In the genomic region with DNA sequence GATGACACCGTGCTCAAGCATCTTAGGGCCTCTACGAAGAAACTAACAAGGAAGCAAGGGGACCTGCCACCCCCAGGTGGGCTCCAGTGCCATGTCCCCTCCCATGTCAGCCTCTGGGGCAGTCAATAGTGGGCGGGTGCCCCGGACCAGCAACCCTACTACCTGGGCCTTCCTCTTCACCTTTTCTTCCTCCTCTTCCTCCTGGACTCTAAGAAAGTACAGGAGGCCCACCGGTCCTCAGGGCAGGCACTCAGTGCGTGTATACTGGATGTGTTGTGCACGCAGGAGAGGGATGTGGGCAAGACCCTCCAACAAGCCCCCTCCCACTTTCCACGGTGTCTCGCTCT, we compare ENCODE assay signal across 2 cellular contexts. TPM values are rescaled to one million over a fixed set of nuclear protein-coding genes. Genes with fewer than 3 reads are reported as not detected.
"Had no signal": no experiment of that assay in that cellular context is flagged by ENCODE, and none has a peak within 500 bp of the region (broad histone marks: within the 10 kb centered on the region; RNA-seq: fewer than 3 reads in every experiment).

No MANE protein-coding gene starts in this region.

RNA-seq across cellular contexts. Expression of a gene that starts 22.3 kb away (rescaled TPM):
- total RNA-seq: MCF 10A, NCI-H460 had no signal

RNA-seq across cellular contexts. Expression of a gene that starts 59.9 kb away (rescaled TPM):
- total RNA-seq: MCF 10A, NCI-H460 had no signal
